In the genomic region with DNA sequence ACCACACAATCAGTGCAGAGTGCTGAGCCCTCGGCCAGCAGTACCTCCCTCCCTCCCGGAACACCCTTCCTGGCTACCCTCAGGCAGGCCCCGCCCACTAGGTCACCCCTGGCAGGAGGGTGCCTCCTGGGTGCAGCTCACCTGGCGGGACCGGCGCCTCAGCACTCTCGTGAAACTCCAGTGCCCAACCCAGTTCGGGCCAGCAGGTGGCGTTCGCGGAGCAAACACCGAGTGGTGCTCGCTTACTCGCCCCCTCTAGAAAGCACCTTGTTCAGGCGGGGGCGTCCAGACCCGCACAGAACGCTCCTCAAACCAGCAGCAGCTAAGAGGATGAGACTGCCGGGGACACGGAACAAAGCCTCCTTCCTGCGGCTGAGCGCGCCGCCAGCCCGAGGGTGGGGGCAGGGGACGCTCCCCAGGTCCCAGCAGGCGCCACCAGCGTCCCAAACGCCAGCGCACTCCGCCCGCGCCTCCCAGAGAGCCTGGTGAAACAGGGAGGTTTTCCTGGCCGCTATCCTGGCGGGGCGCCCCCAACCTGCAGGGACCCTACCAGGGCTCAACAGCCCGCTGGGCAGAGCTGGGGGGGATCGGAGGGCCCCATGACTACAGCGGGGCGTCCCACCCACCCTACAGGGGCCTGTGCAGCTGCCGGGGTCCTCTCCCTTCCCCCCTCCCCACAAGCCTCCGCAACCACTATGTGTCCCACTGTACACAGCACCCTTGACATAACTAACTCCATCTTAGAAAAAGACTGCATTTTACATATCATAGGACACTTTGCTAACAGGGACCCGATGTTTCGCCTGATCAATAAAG, we compare ENCODE assay signal across 1 cellular context.
TF ChIP-seq lines count a peak whose summit lies in the region.

No MANE protein-coding gene starts in this region.

TF ChIP-seq in HepG2, 621 proteins besides CTCF, POLR2A, EP300 and RAD21 (continued from another document and continues in another):
- TF ChIP-seq, protein P1, sequence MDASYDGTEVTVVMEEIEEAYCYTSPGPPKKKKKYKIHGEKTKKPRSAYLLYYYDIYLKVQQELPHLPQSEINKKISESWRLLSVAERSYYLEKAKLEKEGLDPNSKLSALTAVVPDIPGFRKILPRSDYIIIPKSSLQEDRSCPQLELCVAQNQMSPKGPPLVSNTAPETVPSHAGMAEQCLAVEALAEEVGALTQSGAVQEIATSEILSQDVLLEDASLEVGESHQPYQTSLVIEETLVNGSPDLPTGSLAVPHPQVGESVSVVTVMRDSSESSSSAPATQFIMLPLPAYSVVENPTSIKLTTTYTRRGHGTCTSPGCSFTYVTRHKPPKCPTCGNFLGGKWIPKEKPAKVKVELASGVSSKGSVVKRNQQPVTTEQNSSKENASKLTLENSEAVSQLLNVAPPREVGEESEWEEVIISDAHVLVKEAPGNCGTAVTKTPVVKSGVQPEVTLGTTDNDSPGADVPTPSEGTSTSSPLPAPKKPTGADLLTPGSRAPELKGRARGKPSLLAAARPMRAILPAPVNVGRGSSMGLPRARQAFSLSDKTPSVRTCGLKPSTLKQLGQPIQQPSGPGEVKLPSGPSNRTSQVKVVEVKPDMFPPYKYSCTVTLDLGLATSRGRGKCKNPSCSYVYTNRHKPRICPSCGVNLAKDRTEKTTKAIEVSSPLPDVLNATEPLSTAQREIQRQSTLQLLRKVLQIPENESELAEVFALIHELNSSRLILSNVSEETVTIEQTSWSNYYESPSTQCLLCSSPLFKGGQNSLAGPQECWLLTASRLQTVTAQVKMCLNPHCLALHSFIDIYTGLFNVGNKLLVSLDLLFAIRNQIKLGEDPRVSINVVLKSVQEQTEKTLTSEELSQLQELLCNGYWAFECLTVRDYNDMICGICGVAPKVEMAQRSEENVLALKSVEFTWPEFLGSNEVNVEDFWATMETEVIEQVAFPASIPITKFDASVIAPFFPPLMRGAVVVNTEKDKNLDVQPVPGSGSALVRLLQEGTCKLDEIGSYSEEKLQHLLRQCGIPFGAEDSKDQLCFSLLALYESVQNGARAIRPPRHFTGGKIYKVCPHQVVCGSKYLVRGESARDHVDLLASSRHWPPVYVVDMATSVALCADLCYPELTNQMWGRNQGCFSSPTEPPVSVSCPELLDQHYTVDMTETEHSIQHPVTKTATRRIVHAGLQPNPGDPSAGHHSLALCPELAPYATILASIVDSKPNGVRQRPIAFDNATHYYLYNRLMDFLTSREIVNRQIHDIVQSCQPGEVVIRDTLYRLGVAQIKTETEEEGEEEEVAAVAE (CRISPR knock-in tag; IDR thresholded peaks at IDR 0.05; ENCODE audit: borderline replicate concordance) = peak; percentile 26; the same call in 1 of the 2 replicates
- TF ChIP-seq MTA3 (CRISPR knock-in tag; IDR thresholded peaks at IDR 0.05) = no peak
- TF ChIP-seq, protein P2, sequence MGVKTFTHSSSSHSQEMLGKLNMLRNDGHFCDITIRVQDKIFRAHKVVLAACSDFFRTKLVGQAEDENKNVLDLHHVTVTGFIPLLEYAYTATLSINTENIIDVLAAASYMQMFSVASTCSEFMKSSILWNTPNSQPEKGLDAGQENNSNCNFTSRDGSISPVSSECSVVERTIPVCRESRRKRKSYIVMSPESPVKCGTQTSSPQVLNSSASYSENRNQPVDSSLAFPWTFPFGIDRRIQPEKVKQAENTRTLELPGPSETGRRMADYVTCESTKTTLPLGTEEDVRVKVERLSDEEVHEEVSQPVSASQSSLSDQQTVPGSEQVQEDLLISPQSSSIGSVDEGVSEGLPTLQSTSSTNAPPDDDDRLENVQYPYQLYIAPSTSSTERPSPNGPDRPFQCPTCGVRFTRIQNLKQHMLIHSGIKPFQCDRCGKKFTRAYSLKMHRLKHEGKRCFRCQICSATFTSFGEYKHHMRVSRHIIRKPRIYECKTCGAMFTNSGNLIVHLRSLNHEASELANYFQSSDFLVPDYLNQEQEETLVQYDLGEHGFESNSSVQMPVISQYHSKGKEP (CRISPR knock-in tag; IDR thresholded peaks at IDR 0.05) = no peak
- TF ChIP-seq ZNF30 (CRISPR knock-in tag; IDR thresholded peaks at IDR 0.05) = no peak
- TF ChIP-seq IKZF4 (CRISPR knock-in tag; IDR thresholded peaks at IDR 0.05; ENCODE audit: borderline replicate concordance, low read depth, not compliant biosample characterization) = no peak
- TF ChIP-seq, protein P3, sequence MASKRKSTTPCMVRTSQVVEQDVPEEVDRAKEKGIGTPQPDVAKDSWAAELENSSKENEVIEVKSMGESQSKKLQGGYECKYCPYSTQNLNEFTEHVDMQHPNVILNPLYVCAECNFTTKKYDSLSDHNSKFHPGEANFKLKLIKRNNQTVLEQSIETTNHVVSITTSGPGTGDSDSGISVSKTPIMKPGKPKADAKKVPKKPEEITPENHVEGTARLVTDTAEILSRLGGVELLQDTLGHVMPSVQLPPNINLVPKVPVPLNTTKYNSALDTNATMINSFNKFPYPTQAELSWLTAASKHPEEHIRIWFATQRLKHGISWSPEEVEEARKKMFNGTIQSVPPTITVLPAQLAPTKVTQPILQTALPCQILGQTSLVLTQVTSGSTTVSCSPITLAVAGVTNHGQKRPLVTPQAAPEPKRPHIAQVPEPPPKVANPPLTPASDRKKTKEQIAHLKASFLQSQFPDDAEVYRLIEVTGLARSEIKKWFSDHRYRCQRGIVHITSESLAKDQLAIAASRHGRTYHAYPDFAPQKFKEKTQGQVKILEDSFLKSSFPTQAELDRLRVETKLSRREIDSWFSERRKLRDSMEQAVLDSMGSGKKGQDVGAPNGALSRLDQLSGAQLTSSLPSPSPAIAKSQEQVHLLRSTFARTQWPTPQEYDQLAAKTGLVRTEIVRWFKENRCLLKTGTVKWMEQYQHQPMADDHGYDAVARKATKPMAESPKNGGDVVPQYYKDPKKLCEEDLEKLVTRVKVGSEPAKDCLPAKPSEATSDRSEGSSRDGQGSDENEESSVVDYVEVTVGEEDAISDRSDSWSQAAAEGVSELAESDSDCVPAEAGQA (IDR thresholded peaks at IDR 0.05; ENCODE audit: low read depth) = no peak
- TF ChIP-seq, protein P3 (CRISPR knock-in tag; IDR thresholded peaks at IDR 0.05; ENCODE audit: borderline replicate concordance) = no peak
- no peak for TF ChIP-seq ZNF775 (CRISPR knock-in tag; IDR thresholded peaks at IDR 0.05; ENCODE audit: borderline replicate concordance)
- TF ChIP-seq, protein P4, sequence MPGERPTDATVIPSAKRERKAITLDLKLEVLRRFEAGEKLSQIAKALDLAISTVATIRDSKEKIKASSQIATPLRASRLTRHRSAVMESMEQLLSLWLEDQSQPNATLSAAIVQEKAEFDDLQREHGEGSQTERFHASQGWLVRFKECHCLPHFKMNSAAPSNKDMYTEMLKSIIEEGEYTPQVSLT (CRISPR knock-in tag; IDR thresholded peaks at IDR 0.05; ENCODE audit: borderline replicate concordance, low read depth) = no peak
- TF ChIP-seq, protein P5, sequence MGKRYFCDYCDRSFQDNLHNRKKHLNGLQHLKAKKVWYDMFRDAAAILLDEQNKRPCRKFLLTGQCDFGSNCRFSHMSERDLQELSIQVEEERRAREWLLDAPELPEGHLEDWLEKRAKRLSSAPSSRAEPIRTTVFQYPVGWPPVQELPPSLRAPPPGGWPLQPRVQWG (CRISPR knock-in tag; IDR thresholded peaks at IDR 0.05; ENCODE audit: borderline replicate concordance, low read depth) = no peak
- no peak for TF ChIP-seq TAF15 (IDR thresholded peaks at IDR 0.05; ENCODE audit: low read depth, low read length, poor library complexity, severe bottlenecking)
- TF ChIP-seq, protein P6, sequence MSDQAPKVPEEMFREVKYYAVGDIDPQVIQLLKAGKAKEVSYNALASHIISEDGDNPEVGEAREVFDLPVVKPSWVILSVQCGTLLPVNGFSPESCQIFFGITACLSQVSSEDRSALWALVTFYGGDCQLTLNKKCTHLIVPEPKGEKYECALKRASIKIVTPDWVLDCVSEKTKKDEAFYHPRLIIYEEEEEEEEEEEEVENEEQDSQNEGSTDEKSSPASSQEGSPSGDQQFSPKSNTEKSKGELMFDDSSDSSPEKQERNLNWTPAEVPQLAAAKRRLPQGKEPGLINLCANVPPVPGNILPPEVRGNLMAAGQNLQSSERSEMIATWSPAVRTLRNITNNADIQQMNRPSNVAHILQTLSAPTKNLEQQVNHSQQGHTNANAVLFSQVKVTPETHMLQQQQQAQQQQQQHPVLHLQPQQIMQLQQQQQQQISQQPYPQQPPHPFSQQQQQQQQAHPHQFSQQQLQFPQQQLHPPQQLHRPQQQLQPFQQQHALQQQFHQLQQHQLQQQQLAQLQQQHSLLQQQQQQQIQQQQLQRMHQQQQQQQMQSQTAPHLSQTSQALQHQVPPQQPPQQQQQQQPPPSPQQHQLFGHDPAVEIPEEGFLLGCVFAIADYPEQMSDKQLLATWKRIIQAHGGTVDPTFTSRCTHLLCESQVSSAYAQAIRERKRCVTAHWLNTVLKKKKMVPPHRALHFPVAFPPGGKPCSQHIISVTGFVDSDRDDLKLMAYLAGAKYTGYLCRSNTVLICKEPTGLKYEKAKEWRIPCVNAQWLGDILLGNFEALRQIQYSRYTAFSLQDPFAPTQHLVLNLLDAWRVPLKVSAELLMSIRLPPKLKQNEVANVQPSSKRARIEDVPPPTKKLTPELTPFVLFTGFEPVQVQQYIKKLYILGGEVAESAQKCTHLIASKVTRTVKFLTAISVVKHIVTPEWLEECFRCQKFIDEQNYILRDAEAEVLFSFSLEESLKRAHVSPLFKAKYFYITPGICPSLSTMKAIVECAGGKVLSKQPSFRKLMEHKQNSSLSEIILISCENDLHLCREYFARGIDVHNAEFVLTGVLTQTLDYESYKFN (CRISPR knock-in tag; conservative IDR thresholded peaks at IDR 0.05) = no peak
- no peak for TF ChIP-seq NBN (conservative IDR thresholded peaks at IDR 0.05)
- TF ChIP-seq ZNF674 (CRISPR knock-in tag; IDR thresholded peaks at IDR 0.05; ENCODE audit: low read depth) = no peak
- 0 out of 2 replicates have a peak, but pooled peaks have one; percentile 12 for TF ChIP-seq FOXA3 (CRISPR knock-in tag; IDR thresholded peaks at IDR 0.05)
- no peak for TF ChIP-seq TAF1 (CRISPR knock-in tag; IDR thresholded peaks at IDR 0.05)
- TF ChIP-seq, protein P7, sequence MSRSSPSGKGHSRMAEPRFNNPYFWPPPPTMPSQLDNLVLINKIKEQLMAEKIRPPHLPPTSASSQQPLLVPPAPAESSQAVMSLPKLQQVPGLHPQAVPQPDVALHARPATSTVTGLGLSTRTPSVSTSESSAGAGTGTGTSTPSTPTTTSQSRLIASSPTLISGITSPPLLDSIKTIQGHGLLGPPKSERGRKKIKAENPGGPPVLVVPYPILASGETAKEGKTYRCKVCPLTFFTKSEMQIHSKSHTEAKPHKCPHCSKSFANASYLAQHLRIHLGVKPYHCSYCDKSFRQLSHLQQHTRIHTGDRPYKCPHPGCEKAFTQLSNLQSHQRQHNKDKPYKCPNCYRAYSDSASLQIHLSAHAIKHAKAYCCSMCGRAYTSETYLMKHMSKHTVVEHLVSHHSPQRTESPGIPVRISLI (CRISPR knock-in tag; IDR thresholded peaks at IDR 0.05; ENCODE audit: borderline replicate concordance) = no peak
- TF ChIP-seq ZFP37 (CRISPR knock-in tag; IDR thresholded peaks at IDR 0.05; ENCODE audit: borderline replicate concordance) = no peak
- TF ChIP-seq ZNF329 (CRISPR knock-in tag; IDR thresholded peaks at IDR 0.05; ENCODE audit: low read depth) = no peak
- TF ChIP-seq ZNF792 (CRISPR knock-in tag; IDR thresholded peaks at IDR 0.05) = no peak
- TF ChIP-seq ZNF337 (CRISPR knock-in tag; IDR thresholded peaks at IDR 0.05; ENCODE audit: borderline replicate concordance, low read depth) = no peak
- TF ChIP-seq, protein P8, sequence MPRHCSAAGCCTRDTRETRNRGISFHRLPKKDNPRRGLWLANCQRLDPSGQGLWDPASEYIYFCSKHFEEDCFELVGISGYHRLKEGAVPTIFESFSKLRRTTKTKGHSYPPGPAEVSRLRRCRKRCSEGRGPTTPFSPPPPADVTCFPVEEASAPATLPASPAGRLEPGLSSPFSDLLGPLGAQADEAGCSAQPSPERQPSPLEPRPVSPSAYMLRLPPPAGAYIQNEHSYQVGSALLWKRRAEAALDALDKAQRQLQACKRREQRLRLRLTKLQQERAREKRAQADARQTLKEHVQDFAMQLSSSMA (CRISPR knock-in tag; IDR thresholded peaks at IDR 0.05) = 0 out of 2 replicates have a peak, but pooled peaks have one; percentile 47
- no peak for TF ChIP-seq CREM (IDR thresholded peaks at IDR 0.05)
- no peak for TF ChIP-seq CREM (CRISPR knock-in tag; IDR thresholded peaks at IDR 0.05)
- TF ChIP-seq ZNF33B (CRISPR knock-in tag; IDR thresholded peaks at IDR 0.05) = no peak
- TF ChIP-seq ZBTB38 (CRISPR knock-in tag; IDR thresholded peaks at IDR 0.05) = peak; percentile 81; the same call in 1 of the 2 replicates
- TF ChIP-seq, protein P9, sequence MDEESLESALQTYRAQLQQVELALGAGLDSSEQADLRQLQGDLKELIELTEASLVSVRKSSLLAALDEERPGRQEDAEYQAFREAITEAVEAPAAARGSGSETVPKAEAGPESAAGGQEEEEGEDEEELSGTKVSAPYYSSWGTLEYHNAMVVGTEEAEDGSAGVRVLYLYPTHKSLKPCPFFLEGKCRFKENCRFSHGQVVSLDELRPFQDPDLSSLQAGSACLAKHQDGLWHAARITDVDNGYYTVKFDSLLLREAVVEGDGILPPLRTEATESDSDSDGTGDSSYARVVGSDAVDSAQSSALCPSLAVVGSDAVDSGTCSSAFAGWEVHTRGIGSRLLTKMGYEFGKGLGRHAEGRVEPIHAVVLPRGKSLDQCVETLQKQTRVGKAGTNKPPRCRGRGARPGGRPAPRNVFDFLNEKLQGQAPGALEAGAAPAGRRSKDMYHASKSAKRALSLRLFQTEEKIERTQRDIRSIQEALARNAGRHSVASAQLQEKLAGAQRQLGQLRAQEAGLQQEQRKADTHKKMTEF (CRISPR knock-in tag; IDR thresholded peaks at IDR 0.05) = peak; percentile 52; the same call in 1 of the 2 replicates
- TF ChIP-seq ZNF124 (CRISPR knock-in tag; IDR thresholded peaks at IDR 0.05) = no peak
- peak; percentile 67 for TF ChIP-seq ZMYM4 (CRISPR knock-in tag; IDR thresholded peaks at IDR 0.05)
